Comparison of ENCODE assay signal across 27 cellular contexts in the genomic region with DNA sequence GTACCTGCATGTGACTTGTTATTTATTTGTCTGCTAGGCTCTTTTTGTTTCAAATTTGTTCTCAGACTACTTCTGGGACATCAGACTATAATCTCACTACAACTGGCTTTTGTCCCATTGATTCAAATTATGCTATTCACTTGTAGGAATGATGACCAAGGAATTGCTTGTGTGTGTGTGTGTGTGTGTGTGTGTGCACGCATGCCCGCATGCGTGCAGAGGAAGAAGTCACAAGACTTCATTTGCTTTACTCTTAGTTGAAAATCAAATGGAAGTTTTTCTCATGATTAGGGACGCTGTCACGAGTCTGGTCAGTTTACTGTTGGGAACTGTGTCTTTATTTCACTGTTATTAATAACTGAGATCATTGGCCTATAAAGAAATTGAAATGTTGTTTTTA.
"Had no signal": no experiment of that assay in that cellular context is flagged by ENCODE, and none has a peak within 500 bp of the region (broad histone marks: within the 10 kb centered on the region; RNA-seq: fewer than 3 reads in every experiment).

No MANE protein-coding gene starts in this region.

- H3K27ac ChIP-seq: colonic mucosa, coronary artery, dorsolateral prefrontal cortex, epithelial cell of prostate, esophagus muscularis mucosa, esophagus squamous epithelium, foreskin keratinocyte, gastrocnemius medialis, gastroesophageal sphincter, heart left ventricle, heart right ventricle, hepatocyte had no signal

- DNase-seq: colonic mucosa; cortex of kidney; dermis blood vessel endothelial cell; dorsolateral prefrontal cortex; effector CD4-positive, alpha-beta T cell; effector CD8-positive, alpha-beta T cell; effector memory CD4-positive, alpha-beta T cell; effector memory CD8-positive, alpha-beta T cell; endodermal cell; erythroblast; esophagus squamous epithelium; foreskin fibroblast; foreskin keratinocyte; gastrocnemius medialis; glutamatergic neuron; head of caudate nucleus; heart left ventricle; heart right ventricle had no signal

- FAIRE-seq: colon, endometrium, endothelial cell of umbilical vein, frontal cortex had no signal

- ATAC-seq: effector memory CD8-positive, alpha-beta T cell; foreskin keratinocyte; gastrocnemius medialis; gastroesophageal sphincter; heart left ventricle; heart right ventricle had no signal
